ENCODE assay signal across 12 cellular contexts in the genomic region with DNA sequence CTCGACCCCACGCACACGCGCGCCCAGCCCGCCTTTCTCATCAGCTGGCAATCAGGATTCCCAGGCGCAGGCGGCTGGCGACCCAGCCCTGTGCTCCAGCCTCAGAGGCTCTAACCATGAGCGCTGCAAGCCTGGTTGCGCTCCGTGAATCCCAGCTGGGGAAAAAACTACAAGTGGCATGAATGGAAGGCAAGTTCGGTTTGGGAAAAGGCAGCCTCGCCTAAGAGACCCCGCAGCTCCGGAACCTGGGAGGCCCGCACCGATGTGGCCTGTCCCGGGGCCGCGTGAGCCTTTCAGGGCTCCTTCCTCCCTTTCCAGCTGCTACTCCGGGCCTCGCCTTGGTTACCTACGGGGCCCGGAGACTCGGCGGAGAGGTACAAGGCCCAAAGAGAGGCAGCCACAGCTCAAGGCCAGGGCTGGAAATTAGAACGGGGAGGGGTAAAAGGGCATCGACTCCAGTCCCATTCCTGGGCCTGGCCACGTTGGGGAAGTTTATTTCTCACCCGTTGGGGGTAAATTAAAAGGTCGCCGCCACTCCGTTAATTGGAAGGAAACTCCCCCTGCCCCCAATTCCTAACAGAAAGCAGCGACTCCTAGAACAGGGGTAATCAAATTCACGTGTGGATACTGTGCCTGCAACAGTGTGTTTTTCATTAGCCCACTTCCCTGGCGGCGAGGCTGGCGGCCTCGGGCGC. TPM values are rescaled to one million over a fixed set of nuclear protein-coding genes. Genes with fewer than 3 reads are reported as not detected.
DNase-seq lines count a peak whose midpoint lies in the region; ATAC-seq, FAIRE-seq and TF ChIP-seq lines count a peak whose summit lies in the region.
"Had no signal": no experiment of that assay in that cellular context is flagged by ENCODE, and none has a peak within 500 bp of the region (broad histone marks: within the 10 kb centered on the region; RNA-seq: fewer than 3 reads in every experiment).

No MANE protein-coding gene starts in this region.

- H3K4me3 ChIP-seq in NT2/D1 (ENCODE audit: insufficient read length, low read depth) (peak overlapping the region; percentile 4), sigmoid colon (peak overlapping the region; percentile 80 to 85 (median 82)), right lobe of liver (no peak overlapping the region)

- DNase-seq in NT2/D1 (ENCODE audit: low read depth, low spot score) (no peak), foreskin keratinocyte (peak; percentile 34 to 69), sigmoid colon (no peak), DMS114 treated with DMSO at 0.1 percent for 48 hours (lab: John Stamatoyannopoulos, UW; ENCODE audit: unreplicated experiment) (no peak), right lobe of liver (no peak)
- DNase-seq: Kasumi-1; SHP77 treated with DMSO at 0.1 percent for 48 hours; stimulated activated CD4-positive, alpha-beta T cell treated with anti-CD3 and anti-CD28 coated beads, Interleukin-2, amount 100 ng/mL, for 24 hours had no signal

- 2 to 6% methylated on average over 41 of the region's 41 CpGs for WGBS in sigmoid colon, 2 donors
- 6% methylated on average over 30 of the region's 41 CpGs for WGBS in right lobe of liver (ENCODE audit: insufficient coverage, low coverage, low lambda C conversion rate, missing lambda C conversion rate)

- peaks cover 19% of the 10 kb centered on the region for H3K4me1 ChIP-seq in NT2/D1 (ENCODE audit: insufficient read depth, insufficient read length)
- H3K4me1 ChIP-seq in foreskin keratinocyte, result peaks cover 12% of the 10 kb centered on the region
- peaks cover 0 to 38% (median 32%) of the 10 kb centered on the region in 4 donors for H3K4me1 ChIP-seq in sigmoid colon
- no peaks in the 10 kb centered on the region for H3K4me1 ChIP-seq in right lobe of liver

- ATAC-seq in foreskin keratinocyte (no peak), HG03521 (IDR thresholded peaks at IDR 0.05; ENCODE audit: unreplicated experiment) (no peak), right lobe of liver (no peak), GM19397 (IDR thresholded peaks at IDR 0.05; ENCODE audit: unreplicated experiment) (no peak)

- TF ChIP-seq POLR2A in sigmoid colon (IDR thresholded peaks at IDR 0.05) (no peak), right lobe of liver (IDR thresholded peaks at IDR 0.05) (no peak)

- FAIRE-seq in G401.6 (lab: Jason Lieb, UNC), result peak; percentile 40

- TF ChIP-seq EP300 in sigmoid colon (IDR thresholded peaks at IDR 0.05), result no peak

- H3K27ac ChIP-seq in foreskin keratinocyte (peak overlapping the region; percentile 87), sigmoid colon (peak overlapping the region in 3 of 4 donors; percentile 97 to 98 (median 98)), right lobe of liver (no peak overlapping the region)

- intact Hi-C loops in sigmoid colon (cut with DNase I), result loop anchor here (5.0 kb wide), 2 partner anchors 64 to 1309 kb away; a partner anchor contains a TSS
- intact Hi-C loops in right lobe of liver (cut with DNase I), result loop anchor here in 1 of 2 donors (10.0 kb wide), 1 partner anchor 72 kb away; a partner anchor contains a TSS

- peak overlapping the region; percentile 21 for H3K9ac ChIP-seq in NT2/D1 (ENCODE audit: insufficient read length, low read depth)

- H3K27me3 ChIP-seq in NT2/D1 (ENCODE audit: insufficient read depth, insufficient read length), result peaks cover 100% of the 10 kb centered on the region
- H3K27me3 ChIP-seq in foreskin keratinocyte, result no peaks in the 10 kb centered on the region
- no peaks in the 10 kb centered on the region for H3K27me3 ChIP-seq in sigmoid colon
- H3K27me3 ChIP-seq in right lobe of liver, result peaks cover 34 to 83% of the 10 kb centered on the region in 2 donors

- no peaks in the 10 kb centered on the region for H3K36me3 ChIP-seq in NT2/D1 (ENCODE audit: insufficient read depth, insufficient read length, low read length)
- H3K36me3 ChIP-seq in sigmoid colon, result no peaks in the 10 kb centered on the region
- H3K36me3 ChIP-seq in right lobe of liver, result no peaks in the 10 kb centered on the region
- H3K36me3 ChIP-seq: adrenal gland had no signal

- no peak for TF ChIP-seq CTCF in foreskin keratinocyte (conservative IDR thresholded peaks at IDR 0.05)
- no peak for TF ChIP-seq CTCF in sigmoid colon (IDR thresholded peaks at IDR 0.05)
- no peak for TF ChIP-seq CTCF in right lobe of liver (IDR thresholded peaks at IDR 0.05)

- H3K9me3 ChIP-seq in NT2/D1 (ENCODE audit: insufficient read depth, low read length) (no peaks in the 10 kb centered on the region), sigmoid colon (no peaks in the 10 kb centered on the region), right lobe of liver (no peaks in the 10 kb centered on the region)
- H3K9me3 ChIP-seq: adrenal gland had no signal

RNA-seq across cellular contexts. Expression of a gene that starts 1.3 kb away (rescaled TPM):
- 47.3 and 59.7 TPM in 2 replicates for total RNA-seq in foreskin keratinocyte
- polyA plus RNA-seq in foreskin keratinocyte, result 34.9 and 51.1 TPM in 2 replicates
- total RNA-seq in sigmoid colon, result 10 to 100 TPM; 13.0 to 35.7 (median 18.2) TPM
- 10 to 100 TPM; 21.4 to 22.4 (median 21.6) TPM for polyA plus RNA-seq in sigmoid colon
- total RNA-seq in right lobe of liver, result under 1 TPM in 1 of 6 experiments, not detected in 5; 0.09 TPM

RNA-seq across cellular contexts. Expression of a gene that starts 7.5 kb away (rescaled TPM):
- total RNA-seq in foreskin keratinocyte (4.8 and 6.1 TPM in 2 replicates), sigmoid colon (10 to 100 TPM; 55.1 to 64.0 (median 59.5) TPM), right lobe of liver (not detected)
- polyA plus RNA-seq in foreskin keratinocyte (3.3 and 3.7 TPM in 2 replicates), sigmoid colon (10 to 100 TPM; 22.2 to 25.0 (median 22.8) TPM)

RNA-seq across cellular contexts. Expression of a gene that starts 10.1 kb away (rescaled TPM):
- total RNA-seq in foreskin keratinocyte (13.1 and 13.3 TPM in 2 replicates), sigmoid colon (1 to 10 TPM; 4.7 to 9.1 (median 7.3) TPM), right lobe of liver (not detected)
- polyA plus RNA-seq in foreskin keratinocyte (14.5 and 15.6 TPM in 2 replicates), sigmoid colon (10 to 100 TPM; 18.0 to 23.9 (median 18.0) TPM)

RNA-seq across cellular contexts. Expression of a gene that starts 14.2 kb away (rescaled TPM):
- total RNA-seq in foreskin keratinocyte (1.2 and 2.1 TPM in 2 replicates), sigmoid colon (10 to 100 TPM in 2 of 4 donors, 1 to 10 TPM in 2; 4.9 to 20.8 (median 12.0) TPM), right lobe of liver (under 1 TPM in 4 of 6 experiments, not detected in 2; 0.17 to 0.26 (median 0.25) TPM)
- polyA plus RNA-seq in foreskin keratinocyte (1.0 and 1.4 TPM in 2 replicates), sigmoid colon (10 to 100 TPM in 2 of 3 donors, 1 to 10 TPM in 1; 3.9 to 15.6 (median 10.3) TPM)

RNA-seq across cellular contexts. Expression of a gene that starts 18.4 kb away (rescaled TPM):
- total RNA-seq in foreskin keratinocyte, result 0.07 and 0.31 TPM in 2 replicates
- 0.17 and 0.21 TPM in 2 replicates for polyA plus RNA-seq in foreskin keratinocyte
- total RNA-seq in sigmoid colon, result 10 to 100 TPM; 18.7 to 25.0 (median 22.1) TPM
- polyA plus RNA-seq in sigmoid colon, result 1 to 10 TPM; 3.0 to 6.0 (median 4.8) TPM
- not detected for total RNA-seq in right lobe of liver

Comparison
In these comparisons a context has a peak if more than half of its experiments do, and no peak if none do; other contexts are left out.
1. DNase-seq: peak in foreskin keratinocyte (2 of 2); none in NT2/D1 (single experiment), sigmoid colon (single experiment), DMS114 treated with DMSO at 0.1 percent for 48 hours (single experiment) and right lobe of liver (0 of 3).
2. H3K4me3 ChIP-seq: peak in NT2/D1 (single experiment) and sigmoid colon (4 of 4); none in right lobe of liver (0 of 3).
3. H3K27ac ChIP-seq: peak in foreskin keratinocyte (single experiment) and sigmoid colon (3 of 4); none in right lobe of liver (0 of 3).
4. RNA of a gene that starts 1.3 kb away (total RNA-seq): 47.3 to 59.7 TPM in foreskin keratinocyte and 13.0 to 35.7 TPM in sigmoid colon; 0.09 TPM in right lobe of liver; every median in the first group is over 10 times any median in the second.
5. RNA of a gene that starts 10.1 kb away (total RNA-seq): 13.1 to 13.3 TPM in foreskin keratinocyte and 4.7 to 9.1 TPM in sigmoid colon; not detected in right lobe of liver; every median in the first group is over 4 times any median in the second.